ENCODE assay signal across 16 cellular contexts in genomic region chr5:9421823-9422354, GRCh38.
"Had no signal": no experiment of that assay in that cellular context is flagged by ENCODE, and none has a peak within 500 bp of the region (broad histone marks: within the 10 kb centered on the region; RNA-seq: fewer than 3 reads in every experiment).

No MANE protein-coding gene starts in this region.

- H3K27me3 ChIP-seq: neutrophil, right atrium auricular region, tibial nerve had no signal

- FAIRE-seq: astrocyte, small intestine had no signal

- H3K27me3 Mint-ChIP-seq: naive B cell, T-cell had no signal

- H3K4me3 ChIP-seq: lung, right atrium auricular region, tibial nerve had no signal

- DNase-seq: activated CD4-positive, alpha-beta T cell treated with anti-CD3 and anti-CD28 coated beads for 4 hours; activated CD8-positive, alpha-beta memory T cell treated with anti-CD3 and anti-CD28 coated beads, Interleukin-2, amount 50 U/mL, for 48 hours; activated CD8-positive, alpha-beta T cell treated with anti-CD3 and anti-CD28 coated beads, Interleukin-2, amount 10 ng/mL, durations not matched to agents 7 days and 5 days; activated naive CD4-positive, alpha-beta T cell treated with Interleukin-2 at 50 U/mL for 16 hours; central memory CD4-positive, alpha-beta T cell; left colon; naive B cell; posterior cingulate gyrus; small intestine; T-cell had no signal

- H3K36me3 Mint-ChIP-seq: naive B cell, T-cell had no signal

- ATAC-seq: activated CD8-positive, alpha-beta T cell treated with anti-CD3 and anti-CD28 coated beads, Interleukin-2, amount 10 ng/mL, durations not matched to agents 7 days and 5 days; esophagus mucosa; left colon; T-cell had no signal

- H3K9me3 ChIP-seq: neutrophil, right atrium auricular region had no signal

- H3K36me3 ChIP-seq: neutrophil, right atrium auricular region, tibial nerve had no signal

- H3K4me1 Mint-ChIP-seq: naive B cell, T-cell had no signal

- H3K27ac ChIP-seq: neutrophil, right atrium auricular region, tibial nerve had no signal

- H3K4me3 Mint-ChIP-seq: activated CD8-positive, alpha-beta T cell treated with anti-CD3 and anti-CD28 coated beads, Interleukin-2, amount 10 ng/mL, durations not matched to agents 7 days and 5 days; naive B cell; T-cell had no signal

- H3K27ac Mint-ChIP-seq: activated CD8-positive, alpha-beta T cell treated with anti-CD3 and anti-CD28 coated beads, Interleukin-2, amount 10 ng/mL, durations not matched to agents 7 days and 5 days; naive B cell; T-cell had no signal
